Comparison of ENCODE assay signal across 22 cellular contexts in the genomic region with DNA sequence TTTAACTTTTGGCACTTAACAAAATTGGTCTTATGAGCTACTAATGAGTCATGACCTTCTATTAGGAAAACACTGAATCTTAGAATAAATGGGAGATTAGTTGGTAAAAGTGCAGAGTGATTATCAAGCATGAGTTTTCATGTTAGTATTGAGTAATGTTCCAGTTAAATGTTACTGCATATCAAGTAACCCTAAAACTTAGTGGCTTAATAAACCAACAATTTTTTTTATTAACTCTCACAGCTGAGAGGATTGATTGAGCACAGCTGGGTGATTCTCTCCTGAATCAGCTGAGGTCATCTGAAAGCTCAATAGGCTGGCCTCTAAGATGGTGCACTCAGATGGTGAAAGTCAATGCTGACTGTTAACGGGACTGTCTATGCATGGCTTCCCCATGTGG.
"Had no signal": no experiment of that assay in that cellular context is flagged by ENCODE, and none has a peak within 500 bp of the region (broad histone marks: within the 10 kb centered on the region; RNA-seq: fewer than 3 reads in every experiment).

No MANE protein-coding gene starts in this region.

- H3K27me3 Mint-ChIP-seq: memory B cell; stimulated activated naive CD8-positive, alpha-beta T cell treated with anti-CD3 and anti-CD28 coated beads, Interleukin-15, Interleukin-2, amounts not matched to agents 100 ng/mL and 50 ng/mL, for 24 hours had no signal

- ATAC-seq: mucosa of descending colon; naive thymus-derived CD4-positive, alpha-beta T cell; natural killer cell treated with Interleukin-12 subunit alpha and Interleukin-12 subunit beta and Interleukin-15 and Interleukin-18, amount 100 ng/mL, for 72 hours; pancreas; right cardiac atrium; sciatic nerve; stimulated activated effector memory CD8-positive, alpha-beta T cell treated with anti-CD3 and anti-CD28 coated beads, Interleukin-12 subunit alpha, Interleukin-12 subunit beta, amount 100 ng/mL, for 72 hours had no signal

- H3K36me3 Mint-ChIP-seq: memory B cell; stimulated activated effector memory CD8-positive, alpha-beta T cell treated with anti-CD3 and anti-CD28 coated beads, Interleukin-12 subunit alpha, Interleukin-12 subunit beta, amount 100 ng/mL, for 72 hours had no signal

- H3K36me3 ChIP-seq: left ventricle myocardium inferior, pancreas, prostate gland, spleen, tibial nerve, uterus had no signal

- H3K4me1 ChIP-seq: left ventricle myocardium inferior, pancreas, prostate gland, spleen, tibial nerve, uterus had no signal

- H3K4me1 Mint-ChIP-seq: memory B cell had no signal

- H3K4me3 ChIP-seq: left ventricle myocardium inferior, lung, mucosa of descending colon, pancreas, prostate gland, spleen, tibial nerve, uterus had no signal

- H3K27ac ChIP-seq: left ventricle myocardium inferior, pancreas, prostate gland, spleen, tibial nerve, uterus had no signal

- H3K9me3 ChIP-seq: mucosa of descending colon, pancreas, prostate gland, tibial nerve, uterus had no signal

- DNase-seq: hippocampal formation; left ventricle myocardium inferior; midbrain; mucosa of descending colon; naive thymus-derived CD4-positive, alpha-beta T cell; pancreas; retina; right cardiac atrium; small intestine; spleen; stimulated activated CD4-positive, alpha-beta T cell treated with anti-CD3 and anti-CD28 coated beads, Interleukin-4, amount 100 ng/mL, for 24 hours; stimulated activated naive CD4-positive, alpha-beta T cell; uterus had no signal

- H3K4me3 Mint-ChIP-seq: memory B cell; natural killer cell treated with Interleukin-12 subunit alpha and Interleukin-12 subunit beta and Interleukin-15 and Interleukin-18, amount 100 ng/mL, for 72 hours; stimulated activated effector memory CD8-positive, alpha-beta T cell treated with anti-CD3 and anti-CD28 coated beads, Interleukin-12 subunit alpha, Interleukin-12 subunit beta, amount 100 ng/mL, for 72 hours; stimulated activated naive CD8-positive, alpha-beta T cell treated with anti-CD3 and anti-CD28 coated beads, Interleukin-15, Interleukin-2, amounts not matched to agents 100 ng/mL and 50 ng/mL, for 24 hours; type B pancreatic cell had no signal

- H3K9me3 Mint-ChIP-seq: stimulated activated effector memory CD8-positive, alpha-beta T cell treated with anti-CD3 and anti-CD28 coated beads, Interleukin-12 subunit alpha, Interleukin-12 subunit beta, amount 100 ng/mL, for 72 hours had no signal

- FAIRE-seq: pancreas, small intestine had no signal

- H3K27ac Mint-ChIP-seq: memory B cell; natural killer cell treated with Interleukin-12 subunit alpha and Interleukin-12 subunit beta and Interleukin-15 and Interleukin-18, amount 100 ng/mL, for 72 hours; stimulated activated effector memory CD8-positive, alpha-beta T cell treated with anti-CD3 and anti-CD28 coated beads, Interleukin-12 subunit alpha, Interleukin-12 subunit beta, amount 100 ng/mL, for 72 hours; stimulated activated naive CD8-positive, alpha-beta T cell treated with anti-CD3 and anti-CD28 coated beads, Interleukin-15, Interleukin-2, amounts not matched to agents 100 ng/mL and 50 ng/mL, for 24 hours; type B pancreatic cell had no signal

- H3K27me3 ChIP-seq: pancreas, spleen, tibial nerve, uterus had no signal
